In genomic region chr15:48681274-48681840, GRCh38 we compare ENCODE assay signal across 18 cellular contexts. TPM values are rescaled to one million over a fixed set of nuclear protein-coding genes. Genes with fewer than 3 reads are reported as not detected.
A peak's percentile ranks its signal among the peaks of the same experiment; 100 is the strongest.
DNase-seq lines count a peak whose midpoint lies in the region; ATAC-seq, FAIRE-seq and TF ChIP-seq lines count a peak whose summit lies in the region.
"Had no signal": no experiment of that assay in that cellular context is flagged by ENCODE, and none has a peak within 500 bp of the region (broad histone marks: within the 10 kb centered on the region; RNA-seq: fewer than 3 reads in every experiment).

No MANE protein-coding gene starts in this region.

- POLR2A ChIA-PET in AG04450 (lab: Yijun Ruan, JAX), result no interaction called here

- no peak overlapping the region for H3K4me3 ChIP-seq in AG04450 (ENCODE audit: low read depth, low read length)

- FAIRE-seq in H54 (lab: Jason Lieb, UNC), result no peak

- CTCF ChIA-PET in AG04450 (lab: Charles Lee), result interaction anchor here (1.2 kb wide), 1 partner anchor 120 kb away, joined by 3 read pairs; no protein-coding TSS in a partner anchor

- TF ChIP-seq POLR2A in H54 (IDR thresholded peaks at IDR 0.05; ENCODE audit: low read depth, low read length), result no peak

- H3K27me3 ChIP-seq in AG04450 (ENCODE audit: control insufficient read depth, insufficient read depth, low read length), result no peaks in the 10 kb centered on the region

- H3K9me3 ChIP-seq in AG04450 (ENCODE audit: control insufficient read depth, insufficient read depth, low read length), result no peaks in the 10 kb centered on the region

- DNase-seq in AG04450 (ENCODE audit: low read depth, low spot score) (no peak), HCEC 1CT (peak; percentile 48), T1000 (lab: John Stamatoyannopoulos, UW) (peak; percentile 21), fibroblast of peridontal ligament (ENCODE audit: extremely low read depth) (peak; percentile 67), H54 (ENCODE audit: insufficient read length, low spot score) (no peak)
- DNase-seq: activated CD8-positive, alpha-beta memory T cell treated with anti-CD3 and anti-CD28 coated beads, Interleukin-2, amount 50 U/mL, for 4 hours; activated naive CD4-positive, alpha-beta T cell treated with anti-CD3 and anti-CD28 coated beads for 36 hours; central memory CD4-positive, alpha-beta T cell; glutamatergic neuron; NCI-H1048; NCI-H446; nucleus accumbens; RPMI8226; stimulated activated naive CD4-positive, alpha-beta T cell; T-helper 17 cell had no signal

- peak overlapping the region; percentile 79 for H3K27ac ChIP-seq in AG04450 (ENCODE audit: low read depth, low read length)

- no peak for ATAC-seq in HG03432 (IDR thresholded peaks at IDR 0.05; ENCODE audit: unreplicated experiment)
- ATAC-seq in GM19455 (IDR thresholded peaks at IDR 0.05; ENCODE audit: unreplicated experiment), result no peak
- no peak for ATAC-seq in HG03439 (IDR thresholded peaks at IDR 0.05; ENCODE audit: unreplicated experiment)
- ATAC-seq: T-helper 17 cell had no signal

- TF ChIP-seq CTCF in AG04450 (IDR thresholded peaks at IDR 0.05; ENCODE audit: low read depth, low read length), result no peak

RNA-seq across cellular contexts. Expression of gene FBN1, which starts 35.8 kb away (rescaled TPM):
- 424 and 530 TPM in 2 replicates for polyA plus RNA-seq in AG04450 (2011; rRNA removed)
- 904 and 984 TPM in 2 replicates for polyA minus RNA-seq in AG04450 (2011; rRNA and poly(A)+ RNA removed)

Comparison
In these comparisons a context has a peak if more than half of its experiments do, and no peak if none do; other contexts are left out.
1. DNase-seq: peak in HCEC 1CT (single experiment), T1000 (single experiment) and fibroblast of peridontal ligament (single experiment); none in AG04450 (single experiment) and H54 (single experiment).